Comparison of ENCODE assay signal across 8 cellular contexts in the genomic region with DNA sequence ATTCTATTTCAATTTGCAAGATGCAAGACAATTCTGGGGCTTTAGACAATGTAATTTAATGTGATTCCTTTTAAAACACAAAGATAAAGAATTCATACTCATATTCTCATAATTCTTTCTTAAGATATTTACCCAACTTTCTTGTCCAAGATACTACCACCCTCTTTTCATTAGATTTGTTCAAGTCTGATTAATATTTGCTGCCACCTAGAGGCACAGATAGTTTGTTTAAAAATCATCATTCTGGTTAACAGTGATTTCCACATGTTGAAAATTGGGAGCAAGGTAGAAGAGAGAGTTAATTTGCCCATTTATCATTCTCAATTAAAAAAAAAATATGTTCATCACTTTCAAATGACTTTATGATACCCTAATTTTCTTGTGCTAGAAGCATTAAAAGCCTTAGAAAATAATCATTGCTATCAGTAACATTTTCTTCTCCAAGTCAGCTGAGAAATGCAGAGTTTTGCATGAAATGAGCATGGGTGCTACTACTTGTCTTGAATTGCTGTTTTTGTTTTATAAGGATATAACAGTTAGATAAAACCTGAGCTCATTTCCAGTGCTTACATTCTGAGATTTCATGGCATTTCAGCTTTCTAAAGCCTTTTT. TPM values are rescaled to one million over a fixed set of nuclear protein-coding genes. Genes with fewer than 3 reads are reported as not detected.
A peak's percentile ranks its signal among the peaks of the same experiment; 100 is the strongest.
DNase-seq lines count a peak whose midpoint lies in the region; ATAC-seq and TF ChIP-seq lines count a peak whose summit lies in the region.

No MANE protein-coding gene starts in this region.

- peaks cover 48% of the 10 kb centered on the region for H3K36me3 Mint-ChIP-seq in stimulated activated memory B cell treated with anti-CD40 and anti-IgM and Interleukin-4, amounts not matched to agents 10 μg/mL and 1 μg/mL and 100 μg/mL, for 72 hours

- H3K9me3 ChIP-seq in left ventricle myocardium inferior (replicated peaks) (peaks cover 4% of the 10 kb centered on the region), right cardiac atrium (ENCODE audit: control insufficient read depth, low read length) (no peaks in the 10 kb centered on the region), uterus (no peaks in the 10 kb centered on the region)

- H3K9me3 Mint-ChIP-seq in stimulated activated memory B cell treated with anti-CD40 and anti-IgM and Interleukin-4, amounts not matched to agents 10 μg/mL and 1 μg/mL and 100 μg/mL, for 72 hours, result no peaks in the 10 kb centered on the region

- DNase-seq in left ventricle myocardium inferior (no peak), right cardiac atrium (no peak), SK-MEL-5 (ENCODE audit: low read depth, low spot score) (peak; percentile 50), foreskin fibroblast (peak in 1 of 2 donors; percentile 51), uterus (no peak), kidney tubule cell (ENCODE audit: low spot score) (no peak)

- ATAC-seq in right cardiac atrium (no peak), HG03175 (IDR thresholded peaks at IDR 0.05; ENCODE audit: unreplicated experiment) (no peak)
- no peak for ATAC-seq in stimulated activated memory B cell treated with anti-CD40 and anti-IgM and Interleukin-4, amounts not matched to agents 10 μg/mL and 1 μg/mL and 100 μg/mL, for 72 hours

- H3K27me3 Mint-ChIP-seq in stimulated activated memory B cell treated with anti-CD40 and anti-IgM and Interleukin-4, amounts not matched to agents 10 μg/mL and 1 μg/mL and 100 μg/mL, for 72 hours, result no peaks in the 10 kb centered on the region

- H3K4me3 Mint-ChIP-seq in stimulated activated memory B cell treated with anti-CD40 and anti-IgM and Interleukin-4, amounts not matched to agents 10 μg/mL and 1 μg/mL and 100 μg/mL, for 72 hours, result no peak overlapping the region

- no peak overlapping the region for H3K27ac ChIP-seq in left ventricle myocardium inferior (replicated peaks)
- no peak overlapping the region for H3K27ac ChIP-seq in right cardiac atrium (ENCODE audit: low read length)
- H3K27ac ChIP-seq in uterus, result no peak overlapping the region

- in situ Hi-C loops in SK-MEL-5 (cut with HindIII; ENCODE audit: low pct_unique_long_range_greater_than_20kb, low sequenced_read_pairs), result no loop called here

- TF ChIP-seq POLR2A in uterus (IDR thresholded peaks at IDR 0.05), result no peak

- H3K27ac Mint-ChIP-seq in stimulated activated memory B cell treated with anti-CD40 and anti-IgM and Interleukin-4, amounts not matched to agents 10 μg/mL and 1 μg/mL and 100 μg/mL, for 72 hours, result no peak overlapping the region

- H3K36me3 ChIP-seq in left ventricle myocardium inferior (peaks cover 80% of the 10 kb centered on the region), uterus (no peaks in the 10 kb centered on the region)

- intact Hi-C loops in left ventricle myocardium inferior (cut with micrococcal nuclease), result no loop called here
- intact Hi-C loops in right cardiac atrium (cut with DNase I), result no loop called here
- intact Hi-C loops in uterus (cut with DNase I; ENCODE audit: low total_unique reads), result no loop called here

- peaks cover 8% of the 10 kb centered on the region for H3K4me1 ChIP-seq in left ventricle myocardium inferior
- no peaks in the 10 kb centered on the region for H3K4me1 ChIP-seq in right cardiac atrium (ENCODE audit: control insufficient read depth, insufficient read depth, low read length)
- no peaks in the 10 kb centered on the region for H3K4me1 ChIP-seq in uterus

- H3K27me3 ChIP-seq in left ventricle myocardium inferior (ENCODE audit: low read depth), result no peaks in the 10 kb centered on the region
- no peaks in the 10 kb centered on the region for H3K27me3 ChIP-seq in right cardiac atrium (ENCODE audit: control insufficient read depth, insufficient read depth)
- no peaks in the 10 kb centered on the region for H3K27me3 ChIP-seq in uterus

- no peaks in the 10 kb centered on the region for H3K4me1 Mint-ChIP-seq in stimulated activated memory B cell treated with anti-CD40 and anti-IgM and Interleukin-4, amounts not matched to agents 10 μg/mL and 1 μg/mL and 100 μg/mL, for 72 hours

- TF ChIP-seq CTCF in left ventricle myocardium inferior (IDR thresholded peaks at IDR 0.05; ENCODE audit: borderline replicate concordance), result peak; percentile 46
- TF ChIP-seq CTCF in foreskin fibroblast (IDR thresholded peaks at IDR 0.05; ENCODE audit: low read depth, low read length), result peak; percentile 32
- peak; percentile 26 to 45 (median 32) for TF ChIP-seq CTCF in uterus (IDR thresholded peaks at IDR 0.05)

- H3K4me3 ChIP-seq in left ventricle myocardium inferior, result no peak overlapping the region
- H3K4me3 ChIP-seq in right cardiac atrium (ENCODE audit: low read length), result no peak overlapping the region
- H3K4me3 ChIP-seq in foreskin fibroblast (ENCODE audit: low read depth in 1 of 2, low read length in 2 of 2), result no peak overlapping the region
- no peak overlapping the region for H3K4me3 ChIP-seq in uterus

RNA-seq across cellular contexts. Expression of a gene that starts 11.6 kb away (rescaled TPM):
- total RNA-seq in left ventricle myocardium inferior, result 11.1 TPM
- 10 to 100 TPM in 3 of 4 donors, 1 to 10 TPM in 1; 9.8 to 11.1 (median 10.8) TPM for total RNA-seq in right cardiac atrium
- polyA plus RNA-seq in right cardiac atrium, result 9.9 TPM
- total RNA-seq in SK-MEL-5 (2014; rRNA removed; shearing (Covaris generic)), result 7.1 TPM in 2 replicates
- polyA plus RNA-seq in SK-MEL-5 (2015; cell fraction: cytosol; rRNA removed), result 11.2 and 11.9 TPM in 2 replicates
- 46.5 and 52.9 TPM in 2 replicates for polyA plus RNA-seq in SK-MEL-5 (2015; cell fraction: nucleus; rRNA removed)
- 10 to 100 TPM in 3 of 4 donors, 1 to 10 TPM in 1; 4.9 to 34.6 (median 25.6) TPM for total RNA-seq in uterus
